Comparison of ENCODE assay signal across 8 cellular contexts in genomic region chr21:26845066-26845749, GRCh38. TPM values are rescaled to one million over a fixed set of nuclear protein-coding genes. Genes with fewer than 3 reads are reported as not detected.
DNase-seq lines count a peak whose midpoint lies in the region; ATAC-seq and TF ChIP-seq lines count a peak whose summit lies in the region.

TSS of gene ADAMTS1 (minus strand) at chr21:26845409. CDS start at chr21:26844954, 455 bp downstream.

- no peaks in the 10 kb centered on the region for H3K9me3 ChIP-seq in PC-3 (ENCODE audit: low read length)
- no peaks in the 10 kb centered on the region for H3K9me3 ChIP-seq in iPS-18c (ENCODE audit: control insufficient read depth, insufficient read depth, low read length)

- peaks cover 8% of the 10 kb centered on the region; the same call in 1 of the 2 replicates for H3K36me3 ChIP-seq in PC-3 (ENCODE audit: low read depth, low read length)

- no peaks in the 10 kb centered on the region for H4K20me1 ChIP-seq in PC-3 (ENCODE audit: low read length)

- peak within 1 kb of the TSS; percentile 65 for H3K9ac ChIP-seq in PC-3 (ENCODE audit: low read length)

- peaks cover 20% of the 10 kb centered on the region for H3K79me2 ChIP-seq in PC-3 (ENCODE audit: low read length)

- H3K4me3 ChIP-seq in PC-3 (ENCODE audit: low read length) (peak within 1 kb of the TSS; percentile 78), iPS-18c (ENCODE audit: insufficient read depth, low read depth, low read length) (peak within 1 kb of the TSS; percentile 78)

- H3K4me1 ChIP-seq in PC-3 (ENCODE audit: insufficient read depth, low read length), result peaks cover 17% of the 10 kb centered on the region

- no peaks in the 10 kb centered on the region for H3K9me2 ChIP-seq in PC-3 (replicated peaks; ENCODE audit: low read length)

- peak within 1 kb of the TSS; percentile 98 for H3K4me2 ChIP-seq in PC-3 (ENCODE audit: low read length)

- no peaks in the 10 kb centered on the region for H3F3A ChIP-seq in PC-3 (ENCODE audit: low read length, unreplicated experiment)

- peak within 1 kb of the TSS; percentile 86 for H2AFZ ChIP-seq in PC-3 (ENCODE audit: low read length)

- peak within 1 kb of the TSS; percentile 40 for H3K27ac ChIP-seq in PC-3 (ENCODE audit: low read length)
- H3K27ac ChIP-seq in caudate nucleus (ENCODE audit: low read depth, low read length), result peak within 1 kb of the TSS; percentile 97

- intact Hi-C loops in PC-3 (cut with micrococcal nuclease), result loop anchor here (5.0 kb wide), 2 partner anchors 1677 to 1947 kb away; no protein-coding TSS in a partner anchor

- CTCF ChIA-PET in PC-3 (lab: Charles Lee), result interaction anchor here (0.5 to 1.6 kb wide), 3 partner anchors 804 to 1902 kb away, joined by 3 to 7 read pairs (median 6); no protein-coding TSS in a partner anchor

- POLR2A ChIA-PET in PC-3 (lab: Charles Lee; ENCODE audit: unreplicated experiment), result interaction anchor here (0.6 kb wide), 1 partner anchor 494 kb away, joined by 4 read pairs; no protein-coding TSS in a partner anchor

- ATAC-seq in PC-3 (peak; percentile 28), GM21381 (IDR thresholded peaks at IDR 0.05; ENCODE audit: unreplicated experiment) (no peak), GM19467 (IDR thresholded peaks at IDR 0.05; ENCODE audit: unreplicated experiment) (no peak)

- H3K27me3 ChIP-seq in PC-3 (ENCODE audit: low read length), result no peaks in the 10 kb centered on the region

- peak; percentile 57 for DNase-seq in SKM-1 treated with dmso at 0.1 percent for 144 hours (lab: John Stamatoyannopoulos, UW; ENCODE audit: unreplicated experiment)
- no peak for DNase-seq in SKM-1 (lab: John Stamatoyannopoulos, UW; ENCODE audit: unreplicated experiment)
- peak; percentile 76 for DNase-seq in PC-3
- peak; percentile 38 to 97 (median 90) for DNase-seq in caudate nucleus (lab: John Stamatoyannopoulos, UW)
- peak; percentile 55 for DNase-seq in renal cortical epithelial cell (ENCODE audit: low read depth)

- no peak for TF ChIP-seq CTCF in PC-3 (conservative IDR thresholded peaks at IDR 0.05; ENCODE audit: low read depth, low read length)

- TSS peak; percentile 50 for BruUV-seq in PC-3 (replicated peaks; lab: Mats Ljungman, UMichigan)

RNA-seq across cellular contexts. Expression of gene ADAMTS1, which starts in this region (rescaled TPM):
- total RNA-seq in PC-3 (2014; rRNA removed) (12.9 and 25.1 TPM in 2 replicates), renal cortical epithelial cell (130 and 216 TPM in 2 replicates)
